ENCODE assay signal across 1 cellular context in the genomic region with DNA sequence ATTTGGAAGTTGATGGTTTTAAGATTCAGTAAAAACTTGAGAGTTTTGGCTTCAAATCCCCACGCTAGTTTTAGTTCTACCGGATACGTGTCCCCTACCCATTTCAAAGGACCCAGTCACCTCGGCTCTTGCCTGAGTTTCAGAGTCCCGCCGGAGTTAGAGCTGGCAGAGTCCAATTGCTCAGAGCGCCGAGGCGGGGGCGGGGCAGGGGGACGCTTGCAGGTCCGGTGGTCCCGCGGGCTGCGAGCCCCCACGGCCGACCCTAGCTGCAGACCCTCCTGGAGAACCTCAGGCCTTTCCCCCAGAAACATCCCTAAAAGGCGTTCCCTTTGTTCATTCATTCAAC.
A peak's percentile ranks its signal among the peaks of the same experiment; 100 is the strongest.
TF ChIP-seq lines count a peak whose summit lies in the region.

No MANE protein-coding gene starts in this region.

TF ChIP-seq in HepG2, 621 proteins besides CTCF, POLR2A, EP300 and RAD21 (continued from another document and continues in another):
- TF ChIP-seq PRDM10 (CRISPR knock-in tag; IDR thresholded peaks at IDR 0.05; ENCODE audit: low read depth) = peak; percentile 87
- no peak for TF ChIP-seq FOXK1 (CRISPR knock-in tag; IDR thresholded peaks at IDR 0.05; ENCODE audit: borderline replicate concordance, low read depth)
- no peak for TF ChIP-seq ZKSCAN5 (CRISPR knock-in tag; IDR thresholded peaks at IDR 0.05)
- TF ChIP-seq ZNF567 (CRISPR knock-in tag; IDR thresholded peaks at IDR 0.05; ENCODE audit: borderline replicate concordance) = peak; percentile 72; the same call in 1 of the 2 replicates
- no peak for TF ChIP-seq SMAD1 (CRISPR knock-in tag; IDR thresholded peaks at IDR 0.05; ENCODE audit: borderline replicate concordance, low read depth)
- no peak for TF ChIP-seq HNF1A (IDR thresholded peaks at IDR 0.05; ENCODE audit: low read depth)
- TF ChIP-seq HNF1A (CRISPR knock-in tag; IDR thresholded peaks at IDR 0.05; ENCODE audit: borderline replicate concordance) = no peak
- TF ChIP-seq ZNF788 (CRISPR knock-in tag; IDR thresholded peaks at IDR 0.05; ENCODE audit: borderline replicate concordance) = no peak
- TF ChIP-seq, protein P1, sequence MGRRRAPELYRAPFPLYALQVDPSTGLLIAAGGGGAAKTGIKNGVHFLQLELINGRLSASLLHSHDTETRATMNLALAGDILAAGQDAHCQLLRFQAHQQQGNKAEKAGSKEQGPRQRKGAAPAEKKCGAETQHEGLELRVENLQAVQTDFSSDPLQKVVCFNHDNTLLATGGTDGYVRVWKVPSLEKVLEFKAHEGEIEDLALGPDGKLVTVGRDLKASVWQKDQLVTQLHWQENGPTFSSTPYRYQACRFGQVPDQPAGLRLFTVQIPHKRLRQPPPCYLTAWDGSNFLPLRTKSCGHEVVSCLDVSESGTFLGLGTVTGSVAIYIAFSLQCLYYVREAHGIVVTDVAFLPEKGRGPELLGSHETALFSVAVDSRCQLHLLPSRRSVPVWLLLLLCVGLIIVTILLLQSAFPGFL (CRISPR knock-in tag; IDR thresholded peaks at IDR 0.05) = 0 out of 2 replicates have a peak, but pooled peaks have one; percentile 44
- no peak for TF ChIP-seq KLF6 (CRISPR knock-in tag; IDR thresholded peaks at IDR 0.05)
- TF ChIP-seq GTF2F1 (IDR thresholded peaks at IDR 0.05; ENCODE audit: low read length) = no peak
- no peak for TF ChIP-seq PCBP1 (IDR thresholded peaks at IDR 0.05; ENCODE audit: borderline replicate concordance, low read depth, low read length)
- TF ChIP-seq ZNF34 (CRISPR knock-in tag; IDR thresholded peaks at IDR 0.05; ENCODE audit: borderline replicate concordance) = no peak
- TF ChIP-seq THYN1 (CRISPR knock-in tag; IDR thresholded peaks at IDR 0.05; ENCODE audit: borderline replicate concordance, low read depth) = no peak
- TF ChIP-seq HBP1 (CRISPR knock-in tag; IDR thresholded peaks at IDR 0.05; ENCODE audit: low read depth) = no peak; the same call in 1 of the 2 replicates
- TF ChIP-seq SRY (CRISPR knock-in tag; IDR thresholded peaks at IDR 0.05) = 0 out of 2 replicates have a peak, but pooled peaks have one; percentile 1
- no peak for TF ChIP-seq MNT (IDR thresholded peaks at IDR 0.05)
- TF ChIP-seq ZNF121 (CRISPR knock-in tag; IDR thresholded peaks at IDR 0.05) = no peak
- peak; percentile 5; the same call in 1 of the 2 replicates for TF ChIP-seq EEA1 (CRISPR knock-in tag; IDR thresholded peaks at IDR 0.05; ENCODE audit: borderline replicate concordance)
- no peak for TF ChIP-seq HMGA1 (CRISPR knock-in tag; conservative IDR thresholded peaks at IDR 0.05)
- peak; percentile 15; the same call in 1 of the 2 replicates for TF ChIP-seq NFE2L1 (CRISPR knock-in tag; IDR thresholded peaks at IDR 0.05; ENCODE audit: borderline replicate concordance)
- TF ChIP-seq, protein P2, sequence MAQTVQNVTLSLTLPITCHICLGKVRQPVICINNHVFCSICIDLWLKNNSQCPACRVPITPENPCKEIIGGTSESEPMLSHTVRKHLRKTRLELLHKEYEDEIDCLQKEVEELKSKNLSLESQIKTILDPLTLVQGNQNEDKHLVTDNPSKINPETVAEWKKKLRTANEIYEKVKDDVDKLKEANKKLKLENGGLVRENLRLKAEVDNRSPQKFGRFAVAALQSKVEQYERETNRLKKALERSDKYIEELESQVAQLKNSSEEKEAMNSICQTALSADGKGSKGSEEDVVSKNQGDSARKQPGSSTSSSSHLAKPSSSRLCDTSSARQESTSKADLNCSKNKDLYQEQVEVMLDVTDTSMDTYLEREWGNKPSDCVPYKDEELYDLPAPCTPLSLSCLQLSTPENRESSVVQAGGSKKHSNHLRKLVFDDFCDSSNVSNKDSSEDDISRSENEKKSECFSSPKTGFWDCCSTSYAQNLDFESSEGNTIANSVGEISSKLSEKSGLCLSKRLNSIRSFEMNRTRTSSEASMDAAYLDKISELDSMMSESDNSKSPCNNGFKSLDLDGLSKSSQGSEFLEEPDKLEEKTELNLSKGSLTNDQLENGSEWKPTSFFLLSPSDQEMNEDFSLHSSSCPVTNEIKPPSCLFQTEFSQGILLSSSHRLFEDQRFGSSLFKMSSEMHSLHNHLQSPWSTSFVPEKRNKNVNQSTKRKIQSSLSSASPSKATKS (CRISPR knock-in tag; IDR thresholded peaks at IDR 0.05) = no peak
- TF ChIP-seq, protein P3, sequence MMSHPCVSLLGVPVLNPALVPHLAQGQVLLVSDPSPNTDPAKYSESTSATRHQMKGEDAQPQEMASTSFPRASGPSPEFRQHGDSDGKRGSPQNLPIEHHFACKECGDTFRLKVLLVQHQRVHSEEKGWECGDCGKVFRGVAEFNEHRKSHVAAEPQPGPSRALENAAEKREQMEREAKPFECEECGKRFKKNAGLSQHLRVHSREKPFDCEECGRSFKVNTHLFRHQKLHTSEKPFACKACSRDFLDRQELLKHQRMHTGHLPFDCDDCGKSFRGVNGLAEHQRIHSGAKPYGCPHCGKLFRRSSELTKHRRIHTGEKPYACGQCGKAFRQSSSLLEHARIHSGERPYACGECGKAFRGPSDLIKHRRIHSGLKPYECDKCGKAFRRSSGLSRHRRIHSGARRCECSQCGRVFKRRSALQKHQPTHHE (CRISPR knock-in tag; IDR thresholded peaks at IDR 0.05; ENCODE audit: borderline replicate concordance) = no peak
- TF ChIP-seq RAD51 (IDR thresholded peaks at IDR 0.05; ENCODE audit: borderline replicate concordance) = no peak
- TF ChIP-seq ZNF124 (CRISPR knock-in tag; IDR thresholded peaks at IDR 0.05) = no peak
- TF ChIP-seq ZNF883 (CRISPR knock-in tag; IDR thresholded peaks at IDR 0.05; ENCODE audit: not compliant biosample characterization) = no peak
- TF ChIP-seq, protein P4, sequence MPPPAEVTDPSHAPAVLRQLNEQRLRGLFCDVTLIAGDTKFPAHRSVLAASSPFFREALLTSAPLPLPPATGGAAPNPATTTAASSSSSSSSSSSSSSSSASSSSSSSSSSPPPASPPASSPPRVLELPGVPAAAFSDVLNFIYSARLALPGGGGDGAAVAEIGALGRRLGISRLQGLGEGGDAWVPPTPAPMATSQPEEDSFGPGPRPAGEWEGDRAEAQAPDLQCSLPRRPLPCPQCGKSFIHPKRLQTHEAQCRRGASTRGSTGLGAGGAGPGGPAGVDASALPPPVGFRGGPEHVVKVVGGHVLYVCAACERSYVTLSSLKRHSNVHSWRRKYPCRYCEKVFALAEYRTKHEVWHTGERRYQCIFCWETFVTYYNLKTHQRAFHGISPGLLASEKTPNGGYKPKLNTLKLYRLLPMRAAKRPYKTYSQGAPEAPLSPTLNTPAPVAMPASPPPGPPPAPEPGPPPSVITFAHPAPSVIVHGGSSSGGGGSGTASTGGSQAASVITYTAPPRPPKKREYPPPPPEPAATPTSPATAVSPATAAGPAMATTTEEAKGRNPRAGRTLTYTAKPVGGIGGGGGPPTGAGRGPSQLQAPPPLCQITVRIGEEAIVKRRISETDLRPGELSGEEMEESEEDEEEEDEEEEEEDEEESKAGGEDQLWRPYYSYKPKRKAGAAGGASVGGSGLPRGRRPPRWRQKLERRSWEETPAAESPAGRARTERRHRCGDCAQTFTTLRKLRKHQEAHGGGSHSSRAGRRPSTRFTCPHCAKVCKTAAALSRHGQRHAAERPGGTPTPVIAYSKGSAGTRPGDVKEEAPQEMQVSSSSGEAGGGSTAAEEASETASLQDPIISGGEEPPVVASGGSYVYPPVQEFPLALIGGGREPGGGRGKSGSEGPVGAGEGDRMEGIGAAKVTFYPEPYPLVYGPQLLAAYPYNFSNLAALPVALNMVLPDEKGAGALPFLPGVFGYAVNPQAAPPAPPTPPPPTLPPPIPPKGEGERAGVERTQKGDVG (CRISPR knock-in tag; IDR thresholded peaks at IDR 0.05; ENCODE audit: borderline replicate concordance) = no peak
- no peak for TF ChIP-seq PCBP2 (optimal IDR thresholded peaks at IDR 0.05; ENCODE audit: low read depth, low read length, poor library complexity, severe bottlenecking)
- TF ChIP-seq, protein P5, sequence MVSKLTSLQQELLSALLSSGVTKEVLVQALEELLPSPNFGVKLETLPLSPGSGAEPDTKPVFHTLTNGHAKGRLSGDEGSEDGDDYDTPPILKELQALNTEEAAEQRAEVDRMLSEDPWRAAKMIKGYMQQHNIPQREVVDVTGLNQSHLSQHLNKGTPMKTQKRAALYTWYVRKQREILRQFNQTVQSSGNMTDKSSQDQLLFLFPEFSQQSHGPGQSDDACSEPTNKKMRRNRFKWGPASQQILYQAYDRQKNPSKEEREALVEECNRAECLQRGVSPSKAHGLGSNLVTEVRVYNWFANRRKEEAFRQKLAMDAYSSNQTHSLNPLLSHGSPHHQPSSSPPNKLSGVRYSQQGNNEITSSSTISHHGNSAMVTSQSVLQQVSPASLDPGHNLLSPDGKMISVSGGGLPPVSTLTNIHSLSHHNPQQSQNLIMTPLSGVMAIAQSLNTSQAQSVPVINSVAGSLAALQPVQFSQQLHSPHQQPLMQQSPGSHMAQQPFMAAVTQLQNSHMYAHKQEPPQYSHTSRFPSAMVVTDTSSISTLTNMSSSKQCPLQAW (CRISPR knock-in tag; IDR thresholded peaks at IDR 0.05) = no peak
- no peak for TF ChIP-seq ZSCAN30 (CRISPR knock-in tag; IDR thresholded peaks at IDR 0.05)
- peak; percentile 41; the same call in 1 of the 2 replicates for TF ChIP-seq ZNF263 (CRISPR knock-in tag; IDR thresholded peaks at IDR 0.05)
- TF ChIP-seq HNRNPK (IDR thresholded peaks at IDR 0.05; ENCODE audit: low read depth, low read length, poor library complexity, severe bottlenecking) = no peak
- no peak for TF ChIP-seq TOPORS (CRISPR knock-in tag; IDR thresholded peaks at IDR 0.05)
- TF ChIP-seq SIN3A (IDR thresholded peaks at IDR 0.05; ENCODE audit: borderline replicate concordance, low read depth, low read length) = peak; percentile 51; the same call in 1 of the 2 replicates
- no peak for TF ChIP-seq XRCC5 (optimal IDR thresholded peaks at IDR 0.05; ENCODE audit: low read length)
